1 cellular context compared by ENCODE assay signal in the genomic region with DNA sequence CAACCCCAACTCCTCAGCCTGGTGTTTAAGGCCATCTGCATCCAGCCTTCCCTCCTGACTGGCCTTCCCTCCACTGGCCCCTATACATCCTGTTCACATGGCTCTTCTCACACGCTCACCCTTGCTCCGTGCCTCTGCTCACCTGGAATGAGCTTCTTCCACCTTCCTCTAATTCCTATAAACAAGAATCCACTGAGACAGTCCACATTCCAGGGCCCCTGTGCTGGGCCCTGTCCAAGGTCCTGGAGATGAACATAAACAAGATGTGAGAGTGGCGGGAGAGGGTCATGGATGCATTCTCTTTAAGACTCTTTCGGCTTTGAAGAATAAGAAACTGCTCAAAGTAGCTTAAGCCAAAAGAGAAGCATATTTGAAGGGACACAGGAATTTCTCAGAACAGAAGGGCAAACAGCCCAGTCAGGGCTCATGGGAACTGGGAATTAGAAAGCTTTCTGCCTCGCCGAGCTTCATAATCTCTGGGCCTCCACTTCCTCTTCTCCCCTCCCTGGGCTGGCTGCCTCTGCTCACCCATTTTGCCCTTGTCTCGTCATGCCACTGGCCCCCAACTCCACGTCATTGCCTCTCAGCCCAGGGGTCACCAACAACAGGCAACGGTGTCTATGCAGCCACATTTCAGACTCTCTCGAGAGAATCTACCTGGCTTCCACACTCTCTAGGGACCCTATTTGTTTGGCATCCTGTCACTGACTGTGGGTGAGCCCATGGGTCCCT.
A peak's percentile ranks its signal among the peaks of the same experiment; 100 is the strongest.
TF ChIP-seq lines count a peak whose summit lies in the region.

No MANE protein-coding gene starts in this region.

TF ChIP-seq in HepG2, 621 proteins besides CTCF, POLR2A, EP300 and RAD21 (continued from another document and continues in another):
- TF ChIP-seq ZBTB4 (CRISPR knock-in tag; IDR thresholded peaks at IDR 0.05; ENCODE audit: borderline replicate concordance) (no peak), PRPF4 (IDR thresholded peaks at IDR 0.05; ENCODE audit: low read depth, low read length, poor library complexity, severe bottlenecking) (no peak), ZBTB10 (CRISPR knock-in tag; IDR thresholded peaks at IDR 0.05; ENCODE audit: borderline replicate concordance) (no peak), HOXD1 (CRISPR knock-in tag; IDR thresholded peaks at IDR 0.05) (no peak), ZBTB39 (CRISPR knock-in tag; IDR thresholded peaks at IDR 0.05) (no peak), DPF2 (CRISPR knock-in tag; IDR thresholded peaks at IDR 0.05; ENCODE audit: borderline replicate concordance, low read depth) (no peak), ZNF672 (CRISPR knock-in tag; IDR thresholded peaks at IDR 0.05) (no peak), DNMT3B (CRISPR knock-in tag; conservative IDR thresholded peaks at IDR 0.05) (peak; percentile 89; the same call in 1 of the 2 replicates), ZNF12 (CRISPR knock-in tag; IDR thresholded peaks at IDR 0.05) (peak; percentile 63; the same call in 1 of the 2 replicates), GATAD1 (CRISPR knock-in tag; IDR thresholded peaks at IDR 0.05) (peak; percentile 33; the same call in 1 of the 2 replicates), ZNF44 (CRISPR knock-in tag; IDR thresholded peaks at IDR 0.05) (no peak), PPARG (CRISPR knock-in tag; conservative IDR thresholded peaks at IDR 0.05) (peak; percentile 64; the same call in 1 of the 2 replicates), TOPORS (CRISPR knock-in tag; IDR thresholded peaks at IDR 0.05) (no peak), SYNCRIP (IDR thresholded peaks at IDR 0.05; ENCODE audit: insufficient read depth, low read depth, low read length) (no peak), ZNF484 (CRISPR knock-in tag; IDR thresholded peaks at IDR 0.05; ENCODE audit: borderline replicate concordance, low read depth) (no peak), CBX2 (IDR thresholded peaks at IDR 0.05; ENCODE audit: low read depth, low read length) (no peak), CBX2 (CRISPR knock-in tag; IDR thresholded peaks at IDR 0.05; ENCODE audit: low read depth) (no peak), KAT2B (IDR thresholded peaks at IDR 0.05; ENCODE audit: borderline replicate concordance, low read depth, low read length) (no peak), ZNF616 (CRISPR knock-in tag; IDR thresholded peaks at IDR 0.05; ENCODE audit: low read depth) (no peak), KLF12 (CRISPR knock-in tag; IDR thresholded peaks at IDR 0.05; ENCODE audit: borderline replicate concordance) (no peak), AHR (CRISPR knock-in tag; IDR thresholded peaks at IDR 0.05) (0 out of 2 replicates have a peak, but pooled peaks have one; percentile 75), ZSCAN9 (CRISPR knock-in tag; IDR thresholded peaks at IDR 0.05; ENCODE audit: borderline replicate concordance) (peak; percentile 98), KLF9 (CRISPR knock-in tag; IDR thresholded peaks at IDR 0.05; ENCODE audit: low read depth) (no peak), ZNF589 (CRISPR knock-in tag; conservative IDR thresholded peaks at IDR 0.05) (peak; percentile 63; the same call in 1 of the 2 replicates), ZNF331 (CRISPR knock-in tag; IDR thresholded peaks at IDR 0.05) (peak; percentile 86), EEA1 (CRISPR knock-in tag; IDR thresholded peaks at IDR 0.05; ENCODE audit: borderline replicate concordance) (no peak), JARID2 (CRISPR knock-in tag; IDR thresholded peaks at IDR 0.05; ENCODE audit: insufficient replicate concordance) (peak; percentile 73), SIX4 (CRISPR knock-in tag; IDR thresholded peaks at IDR 0.05) (peak; percentile 44; the same call in 1 of the 2 replicates), ZNF883 (CRISPR knock-in tag; IDR thresholded peaks at IDR 0.05; ENCODE audit: not compliant biosample characterization) (no peak), ZNF292 (CRISPR knock-in tag; IDR thresholded peaks at IDR 0.05; ENCODE audit: borderline replicate concordance, low read depth) (no peak), CSRNP1 (CRISPR knock-in tag; IDR thresholded peaks at IDR 0.05) (no peak), ZNF234 (CRISPR knock-in tag; conservative IDR thresholded peaks at IDR 0.05) (no peak), MLX (CRISPR knock-in tag; IDR thresholded peaks at IDR 0.05) (no peak), FOXP4 (CRISPR knock-in tag; IDR thresholded peaks at IDR 0.05) (no peak), ZBED4 (CRISPR knock-in tag; IDR thresholded peaks at IDR 0.05; ENCODE audit: borderline replicate concordance) (peak; percentile 84; the same call in 1 of the 2 replicates), HOXA7 (CRISPR knock-in tag; IDR thresholded peaks at IDR 0.05) (0 out of 2 replicates have a peak, but pooled peaks have one; percentile 27), NCOR1 (IDR thresholded peaks at IDR 0.05; ENCODE audit: borderline replicate concordance, low read length) (no peak), ZNF101 (CRISPR knock-in tag; IDR thresholded peaks at IDR 0.05; ENCODE audit: borderline replicate concordance, low read depth) (no peak), ZFYVE20 (CRISPR knock-in tag; IDR thresholded peaks at IDR 0.05; ENCODE audit: borderline replicate concordance, low read depth) (no peak)
